Comparison of ENCODE assay signal across 15 cellular contexts in the genomic region with DNA sequence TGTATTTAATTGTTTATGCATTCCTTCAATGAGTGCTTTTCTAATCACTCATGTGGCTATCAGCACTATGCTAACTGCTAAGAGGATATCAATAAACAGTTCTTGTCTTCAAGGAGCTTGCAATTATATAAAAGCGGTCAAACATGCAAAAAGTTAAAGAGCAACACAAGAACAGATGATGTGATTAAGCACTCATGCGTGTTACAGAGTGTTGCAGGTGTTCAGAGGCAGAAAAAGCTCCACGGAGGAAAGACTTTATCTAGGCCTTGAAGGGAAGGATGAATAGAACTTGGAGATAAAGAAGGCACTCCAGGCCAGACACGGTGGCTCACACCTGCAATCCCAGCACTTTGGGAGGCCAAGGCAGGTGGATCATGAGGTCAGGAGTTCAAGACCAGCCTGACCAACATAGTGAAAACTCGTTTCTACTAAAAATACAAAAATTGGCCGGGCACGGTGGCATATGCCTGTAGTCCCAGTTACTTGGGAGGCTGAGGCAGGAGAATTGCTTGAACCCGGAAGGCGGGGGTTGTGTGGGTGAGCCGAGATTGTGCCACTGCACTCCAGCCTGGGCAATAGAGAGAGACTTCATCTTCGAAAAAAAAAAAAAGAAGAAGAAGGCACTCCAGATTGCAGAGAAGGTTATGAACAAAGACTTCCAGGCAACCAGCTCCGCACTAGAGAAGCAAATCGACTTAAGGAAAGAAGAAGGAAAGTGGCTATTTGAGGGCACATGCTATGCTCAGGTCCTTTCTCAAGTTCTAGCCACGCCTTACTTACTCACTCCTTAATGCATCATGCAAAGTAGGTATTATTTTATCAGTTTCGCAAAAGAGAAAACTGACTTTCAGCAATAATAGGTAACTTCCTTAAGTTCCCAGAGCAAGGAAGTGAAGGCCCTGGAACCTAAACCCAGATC. TPM values are rescaled to one million over a fixed set of nuclear protein-coding genes. Genes with fewer than 3 reads are reported as not detected.
DNase-seq lines count a peak whose midpoint lies in the region; ATAC-seq and TF ChIP-seq lines count a peak whose summit lies in the region.
"Had no signal": no experiment of that assay in that cellular context is flagged by ENCODE, and none has a peak within 500 bp of the region (broad histone marks: within the 10 kb centered on the region; RNA-seq: fewer than 3 reads in every experiment).

No MANE protein-coding gene starts in this region.

- H3K27ac ChIP-seq in CD8-positive, alpha-beta T cell (ENCODE audit: low read depth, low read length): peak overlapping the region; percentile 12
- no peak overlapping the region for H3K27ac ChIP-seq in PC-3 (ENCODE audit: low read length)
- no peak overlapping the region for H3K27ac ChIP-seq in brain microvascular endothelial cell

- H3K4me3 Mint-ChIP-seq in CD14-positive monocyte: no peak overlapping the region
- H3K4me3 Mint-ChIP-seq in CD8-positive, alpha-beta T cell: peak overlapping the region; percentile 27
- H3K4me3 Mint-ChIP-seq in mesothelial cell of epicardium: no peak overlapping the region
- H3K4me3 Mint-ChIP-seq: HFFc6, WTC11 had no signal

- intact Hi-C loops in CD14-positive monocyte (cut with micrococcal nuclease) (no loop called here), PC-3 (cut with micrococcal nuclease) (no loop called here)
- intact Hi-C loops in CD8-positive, alpha-beta T cell (cut with DNase I, micrococcal nuclease): no loop called here

- CTCF ChIA-PET in CD8-positive, alpha-beta T cell (lab: Charles Lee): interaction anchor here (0.6 to 1.5 kb wide), 3 partner anchors 23 to 370 kb away, joined by 3 to 6 read pairs (median 3); a partner anchor contains a TSS
- CTCF ChIA-PET in PC-3 (lab: Charles Lee): interaction anchor here (0.6 kb wide), 2 partner anchors 10 to 24 kb away, joined by 3 to 4 read pairs; no protein-coding TSS in a partner anchor

- H2AFZ ChIP-seq in PC-3 (ENCODE audit: low read length): no peak overlapping the region

- H3K9ac ChIP-seq in PC-3 (ENCODE audit: low read length): no peak overlapping the region
- H3K9ac ChIP-seq: SK-N-SH had no signal

- H3K4me1 ChIP-seq in CD8-positive, alpha-beta T cell (ENCODE audit: insufficient read depth, low read length): peaks cover 84% of the 10 kb centered on the region
- peaks cover 52% of the 10 kb centered on the region for H3K4me1 ChIP-seq in PC-3 (ENCODE audit: insufficient read depth, low read length)

- DNase-seq in CD14-positive monocyte (ENCODE audit: low spot score) (no peak), PC-3 (peak; percentile 30), epithelial cell of esophagus (ENCODE audit: low read depth) (peak; percentile 65), brain microvascular endothelial cell (no peak), mesothelial cell of epicardium (ENCODE audit: low spot score in 2 of 2, unreplicated experiment in 2 of 2) (no peak), HuH-7.5 (ENCODE audit: low spot score) (no peak), NCI-H2081 treated with DMSO at 0.1 percent for 48 hours (lab: John Stamatoyannopoulos, UW) (no peak)
- no peak for DNase-seq in CD8-positive, alpha-beta T cell
- DNase-seq: amygdala; HFFc6; SK-N-SH; stimulated activated CD8-positive, alpha-beta memory T cell treated with anti-CD3 and anti-CD28 coated beads, Interleukin-4, amount 100 ng/mL, for 48 hours had no signal

- no peak overlapping the region for H3K4me3 ChIP-seq in CD8-positive, alpha-beta T cell (ENCODE audit: low read depth, low read length)
- no peak overlapping the region for H3K4me3 ChIP-seq in PC-3 (ENCODE audit: low read length)
- no peak overlapping the region for H3K4me3 ChIP-seq in epithelial cell of esophagus (ENCODE audit: low read length)
- no peak overlapping the region for H3K4me3 ChIP-seq in brain microvascular endothelial cell (ENCODE audit: low read depth, low read length)

- H3K27me3 Mint-ChIP-seq in CD14-positive monocyte (ENCODE audit: low read depth in 3 of 3): peaks cover 0 to 4% (median 0%) of the 10 kb centered on the region in 3 donors
- H3K27me3 Mint-ChIP-seq in CD8-positive, alpha-beta T cell (ENCODE audit: low read depth): no peaks in the 10 kb centered on the region
- peaks cover 41% of the 10 kb centered on the region for H3K27me3 Mint-ChIP-seq in mesothelial cell of epicardium (ENCODE audit: low read depth)

- H3K9me3 Mint-ChIP-seq in CD14-positive monocyte (peaks cover 0 to 4% (median 0%) of the 10 kb centered on the region in 7 donors), mesothelial cell of epicardium (no peaks in the 10 kb centered on the region)
- H3K9me3 Mint-ChIP-seq in CD8-positive, alpha-beta T cell: no peaks in the 10 kb centered on the region
- H3K9me3 Mint-ChIP-seq: HFFc6 had no signal

- H3K4me1 Mint-ChIP-seq in CD14-positive monocyte (peaks cover 67% of the 10 kb centered on the region), mesothelial cell of epicardium (peaks cover 24% of the 10 kb centered on the region)
- peaks cover 90% of the 10 kb centered on the region for H3K4me1 Mint-ChIP-seq in CD8-positive, alpha-beta T cell (ENCODE audit: low read depth)

- no peaks in the 10 kb centered on the region for H4K20me1 ChIP-seq in PC-3 (ENCODE audit: low read length)

- H3K27me3 ChIP-seq in CD8-positive, alpha-beta T cell (ENCODE audit: insufficient read depth, low read length): no peaks in the 10 kb centered on the region
- no peaks in the 10 kb centered on the region for H3K27me3 ChIP-seq in PC-3 (ENCODE audit: low read length)
- peaks cover 20% of the 10 kb centered on the region for H3K27me3 ChIP-seq in brain microvascular endothelial cell (replicated peaks)

- H3K79me2 ChIP-seq in PC-3 (ENCODE audit: low read length): no peaks in the 10 kb centered on the region

- no peaks in the 10 kb centered on the region for H3K9me2 ChIP-seq in PC-3 (replicated peaks; ENCODE audit: low read length)
- H3K9me2 ChIP-seq: SK-N-SH had no signal

- peak overlapping the region; percentile 43 to 91 (median 64) for H3K27ac Mint-ChIP-seq in CD14-positive monocyte
- H3K27ac Mint-ChIP-seq in CD8-positive, alpha-beta T cell: peak overlapping the region; percentile 88
- no peak overlapping the region for H3K27ac Mint-ChIP-seq in mesothelial cell of epicardium
- H3K27ac Mint-ChIP-seq: HFFc6, WTC11 had no signal

- in situ Hi-C loops in brain microvascular endothelial cell (cut with HindIII; ENCODE audit: low pct_ligation_motif_present, low sequenced_read_pairs): no loop called here

- no TSS peak for BruUV-seq in PC-3 (replicated peaks; lab: Mats Ljungman, UMichigan)

- no peak overlapping the region for H3K4me2 ChIP-seq in PC-3 (ENCODE audit: low read length)
- H3K4me2 ChIP-seq: SK-N-SH had no signal

- no peaks in the 10 kb centered on the region for H3K9me3 ChIP-seq in CD8-positive, alpha-beta T cell (ENCODE audit: low read length)
- no peaks in the 10 kb centered on the region for H3K9me3 ChIP-seq in PC-3 (ENCODE audit: low read length)
- H3K9me3 ChIP-seq: SK-N-SH had no signal

- H3K36me3 ChIP-seq in CD8-positive, alpha-beta T cell (ENCODE audit: insufficient read depth, low read length): peaks cover 25% of the 10 kb centered on the region
- H3K36me3 ChIP-seq in PC-3 (ENCODE audit: low read depth, low read length) (no peaks in the 10 kb centered on the region), brain microvascular endothelial cell (replicated peaks) (no peaks in the 10 kb centered on the region)

- POLR2A ChIA-PET in CD8-positive, alpha-beta T cell (lab: Charles Lee): interaction anchor here (0.7 kb wide), 1 partner anchor 116 kb away, joined by 3 read pairs; no protein-coding TSS in a partner anchor
- POLR2A ChIA-PET in PC-3 (lab: Charles Lee; ENCODE audit: unreplicated experiment): no interaction called here

- no peak for TF ChIP-seq CTCF in CD14-positive monocyte (IDR thresholded peaks at IDR 0.05)
- TF ChIP-seq CTCF in CD8-positive, alpha-beta T cell (IDR thresholded peaks at IDR 0.05): no peak
- TF ChIP-seq CTCF in PC-3 (conservative IDR thresholded peaks at IDR 0.05; ENCODE audit: low read depth, low read length): no peak
- no peak for TF ChIP-seq CTCF in epithelial cell of esophagus (IDR thresholded peaks at IDR 0.05; ENCODE audit: insufficient read depth, low read depth, low read length, missing control alignments)
- TF ChIP-seq CTCF in brain microvascular endothelial cell (IDR thresholded peaks at IDR 0.05; ENCODE audit: low read depth, low read length, missing control alignments): no peak
- TF ChIP-seq CTCF in mesothelial cell of epicardium (IDR thresholded peaks at IDR 0.05; ENCODE audit: unreplicated experiment): no peak

- no peak for ATAC-seq in CD8-positive, alpha-beta T cell
- no peak for ATAC-seq in PC-3
- ATAC-seq: WTC11 had no signal

- H3K36me3 Mint-ChIP-seq in CD14-positive monocyte (no peaks in the 10 kb centered on the region), mesothelial cell of epicardium (no peaks in the 10 kb centered on the region)
- peaks cover 46% of the 10 kb centered on the region for H3K36me3 Mint-ChIP-seq in CD8-positive, alpha-beta T cell

- no peaks in the 10 kb centered on the region for H3F3A ChIP-seq in PC-3 (ENCODE audit: low read length, unreplicated experiment)

RNA-seq across cellular contexts. Expression of a gene that starts 13.8 kb away (rescaled TPM):
- polyA plus RNA-seq in CD14-positive monocyte: 1 to 10 TPM; 1.5 to 1.6 TPM
- 100 to 1,000 TPM; 413 to 436 TPM for total RNA-seq in CD8-positive, alpha-beta T cell
- total RNA-seq in PC-3 (2014; rRNA removed) (not detected in 2 replicates), mesothelial cell of epicardium (not detected in 3 replicates)
- total RNA-seq: HFFc6, M059J, myocyte had no signal
- polyA plus RNA-seq: SK-N-SH had no signal

RNA-seq across cellular contexts. Expression of a gene that starts 24.1 kb away (rescaled TPM):
- 1 to 10 TPM; 2.2 to 3.1 TPM for polyA plus RNA-seq in CD14-positive monocyte
- 100 to 1,000 TPM; 244 to 265 TPM for total RNA-seq in CD8-positive, alpha-beta T cell
- not detected in 2 replicates for total RNA-seq in PC-3 (2014; rRNA removed)
- not detected in 3 replicates for total RNA-seq in mesothelial cell of epicardium
- total RNA-seq: HFFc6, M059J, myocyte had no signal

RNA-seq across cellular contexts. Expression of a gene that starts 25.8 kb away (rescaled TPM):
- 1 to 10 TPM in 1 of 2 donors, under 1 TPM in 1; 0.84 to 1.9 TPM for polyA plus RNA-seq in CD14-positive monocyte
- total RNA-seq in CD8-positive, alpha-beta T cell: 10 to 100 TPM; 88.8 to 98.6 TPM
- total RNA-seq in PC-3 (2014; rRNA removed): not detected in 2 replicates
- not detected in 3 replicates for total RNA-seq in mesothelial cell of epicardium
- total RNA-seq: HFFc6, M059J, myocyte had no signal
- polyA plus RNA-seq: SK-N-SH had no signal

RNA-seq across cellular contexts. Expression of a gene that starts 41.0 kb away (rescaled TPM):
- 10 to 100 TPM; 22.7 to 33.9 TPM for polyA plus RNA-seq in CD14-positive monocyte
- total RNA-seq in CD8-positive, alpha-beta T cell: 10 to 100 TPM; 53.7 to 57.5 TPM
- total RNA-seq in PC-3 (2014; rRNA removed) (51.7 and 56.4 TPM in 2 replicates), mesothelial cell of epicardium (40.5 to 41.5 TPM (median 41.5 TPM) in 3 replicates)

RNA-seq across cellular contexts. Expression of a gene that starts 54.3 kb away (rescaled TPM):
- polyA plus RNA-seq in CD14-positive monocyte: 10 to 100 TPM in 1 of 2 donors, 1 to 10 TPM in 1; 8.0 to 18.6 TPM
- total RNA-seq in CD8-positive, alpha-beta T cell: 1 to 10 TPM; 1.2 to 1.4 TPM
- total RNA-seq in PC-3 (2014; rRNA removed): 40.6 and 51.5 TPM in 2 replicates
- total RNA-seq in mesothelial cell of epicardium: 32.3 to 36.9 TPM (median 32.8 TPM) in 3 replicates
- total RNA-seq: HFFc6, myocyte had no signal

Comparison
In these comparisons a context has a peak if more than half of its experiments do, and no peak if none do; other contexts are left out.
1. DNase-seq: peak in PC-3 (single experiment) and epithelial cell of esophagus (single experiment); none in CD14-positive monocyte (single experiment), CD8-positive, alpha-beta T cell (0 of 7), brain microvascular endothelial cell (single experiment), mesothelial cell of epicardium (0 of 2), HuH-7.5 (single experiment) and NCI-H2081 treated with DMSO at 0.1 percent for 48 hours (single experiment).
2. RNA of a gene that starts 13.8 kb away (total RNA-seq): 413 to 436 TPM in CD8-positive, alpha-beta T cell; not detected in PC-3 and not detected in mesothelial cell of epicardium; every median in the first group is over 100 times any median in the second.
3. RNA of a gene that starts 24.1 kb away (total RNA-seq): 244 to 265 TPM in CD8-positive, alpha-beta T cell; not detected in PC-3 and not detected in mesothelial cell of epicardium; every median in the first group is over 100 times any median in the second.
4. RNA of a gene that starts 25.8 kb away (total RNA-seq): 88.8 to 98.6 TPM in CD8-positive, alpha-beta T cell; not detected in mesothelial cell of epicardium and not detected in PC-3; every median in the first group is over 10 times any median in the second.